In the genomic region with DNA sequence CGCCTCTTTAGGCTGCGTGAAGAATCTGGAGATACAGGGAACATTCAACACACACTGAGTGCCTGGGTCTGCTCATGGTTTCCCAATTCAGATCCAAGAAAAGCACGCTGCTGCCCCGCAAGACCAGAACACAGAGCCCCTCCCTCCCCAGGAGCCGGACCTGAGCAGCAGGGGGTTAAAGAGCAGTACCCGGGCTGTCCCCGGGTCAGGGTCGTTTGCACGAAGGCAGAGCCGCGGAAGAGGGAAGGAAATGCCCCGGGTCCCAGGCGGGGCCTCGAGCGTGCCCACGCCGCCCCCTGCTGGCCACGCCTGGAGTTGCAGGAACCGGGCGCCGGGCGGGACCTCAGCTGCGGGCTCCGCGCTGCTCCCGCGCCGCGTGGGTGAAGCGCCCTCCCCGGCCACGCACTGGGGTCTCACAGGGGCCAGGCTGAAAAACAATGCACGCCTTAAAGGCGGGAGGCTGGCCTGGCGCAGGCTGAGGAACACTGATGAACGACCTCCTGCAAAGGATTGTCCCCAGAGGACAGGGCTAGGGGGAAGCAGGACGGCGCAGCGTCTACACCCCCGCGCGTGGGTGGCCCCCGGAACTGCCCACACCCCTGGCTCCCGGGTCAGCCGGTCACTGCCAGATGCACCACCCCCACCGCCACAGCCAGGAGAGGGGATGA, we compare ENCODE assay signal across 8 cellular contexts. TPM values are rescaled to one million over a fixed set of nuclear protein-coding genes. Genes with fewer than 3 reads are reported as not detected.
A peak's percentile ranks its signal among the peaks of the same experiment; 100 is the strongest.
DNase-seq lines count a peak whose midpoint lies in the region; ATAC-seq and TF ChIP-seq lines count a peak whose summit lies in the region.

No MANE protein-coding gene starts in this region.

- intact Hi-C loops in activated CD8-positive, alpha-beta T cell treated with anti-CD3 and anti-CD28 coated beads for 36 hours (cut with micrococcal nuclease) = loop anchor here (10.0 kb wide), 1 partner anchor 585 kb away; no protein-coding TSS in a partner anchor

- no peak overlapping the region for H3K27ac ChIP-seq in ectodermal cell (ENCODE audit: insufficient read depth, low read depth, low read length, poor library complexity, severe bottlenecking)

- peak; percentile 3 to 8 for DNase-seq in AML-193 (lab: John Stamatoyannopoulos, UW)
- DNase-seq in GM19238 (ENCODE audit: insufficient read length, low spot score) = peak; percentile 66
- DNase-seq in NCI-H460 (ENCODE audit: extremely low read depth, low read depth) = peak; percentile 38
- DNase-seq in activated CD8-positive, alpha-beta T cell treated with anti-CD3 and anti-CD28 coated beads for 36 hours = peak; percentile 64
- peak; percentile 75 to 90 for DNase-seq in memory B cell (ENCODE audit: low spot score in 2 of 2)
- peak; percentile 47 for DNase-seq in stimulated activated CD8-positive, alpha-beta memory T cell treated with anti-CD3 and anti-CD28 coated beads, Interleukin-12 subunit alpha, Interleukin-12 subunit beta, amount 100 ng/mL, for 4 hours (ENCODE audit: low read depth)
- DNase-seq in NK-92 treated with Interleukin-12 subunit alpha and Interleukin-12 subunit beta, amount 100 ng/mL, for 24 hours (lab: John Stamatoyannopoulos, UW) = no peak

- H3K4me1 ChIP-seq in ectodermal cell (ENCODE audit: control insufficient read depth, insufficient read depth, low read length) = peaks cover 5% of the 10 kb centered on the region

- H3K4me1 Mint-ChIP-seq in activated CD8-positive, alpha-beta T cell treated with anti-CD3 and anti-CD28 coated beads for 36 hours (ENCODE audit: low read depth) = peaks cover 5% of the 10 kb centered on the region
- H3K4me1 Mint-ChIP-seq in memory B cell = peaks cover 5% of the 10 kb centered on the region

- H3K27me3 ChIP-seq in ectodermal cell (ENCODE audit: control insufficient read depth, insufficient read depth, low read length, poor library complexity, severe bottlenecking) = peaks cover 24% of the 10 kb centered on the region

- H3K9me3 ChIP-seq in ectodermal cell (ENCODE audit: control insufficient read depth, low read length) = no peaks in the 10 kb centered on the region

- peak; percentile 94 for ATAC-seq in activated CD8-positive, alpha-beta T cell treated with anti-CD3 and anti-CD28 coated beads for 36 hours
- ATAC-seq in memory B cell (ENCODE audit: low read depth) = peak; percentile 91

- H3K27me3 Mint-ChIP-seq in activated CD8-positive, alpha-beta T cell treated with anti-CD3 and anti-CD28 coated beads for 36 hours = peaks cover 26% of the 10 kb centered on the region
- peaks cover 29% of the 10 kb centered on the region for H3K27me3 Mint-ChIP-seq in memory B cell

- no peak overlapping the region for H3K27ac Mint-ChIP-seq in activated CD8-positive, alpha-beta T cell treated with anti-CD3 and anti-CD28 coated beads for 36 hours
- H3K27ac Mint-ChIP-seq in memory B cell = no peak overlapping the region

- CTCF ChIA-PET in activated CD8-positive, alpha-beta T cell treated with anti-CD3 and anti-CD28 coated beads for 36 hours (lab: Charles Lee) = interaction anchor here (0.7 to 3.3 kb wide), 24 partner anchors 9 to 583 kb away, joined by 3 to 26 read pairs (median 4); no protein-coding TSS in a partner anchor

- peak; percentile 98 for TF ChIP-seq CTCF in activated CD8-positive, alpha-beta T cell treated with anti-CD3 and anti-CD28 coated beads for 36 hours (IDR thresholded peaks at IDR 0.05)

- peaks cover 2% of the 10 kb centered on the region for H3K9me3 Mint-ChIP-seq in activated CD8-positive, alpha-beta T cell treated with anti-CD3 and anti-CD28 coated beads for 36 hours
- peaks cover 3% of the 10 kb centered on the region for H3K9me3 Mint-ChIP-seq in memory B cell

- POLR2A ChIA-PET in activated CD8-positive, alpha-beta T cell treated with anti-CD3 and anti-CD28 coated beads for 36 hours (lab: Charles Lee) = interaction anchor here (0.8 kb wide), 1 partner anchor 441 kb away, joined by 3 read pairs; no protein-coding TSS in a partner anchor

- peak overlapping the region; percentile 9 for H3K4me3 ChIP-seq in ectodermal cell (ENCODE audit: insufficient read depth, low read depth, low read length)

- H3K36me3 ChIP-seq in ectodermal cell (ENCODE audit: control insufficient read depth, insufficient read depth, low read length) = no peaks in the 10 kb centered on the region

- peak overlapping the region; percentile 11 for H3K4me3 Mint-ChIP-seq in activated CD8-positive, alpha-beta T cell treated with anti-CD3 and anti-CD28 coated beads for 36 hours
- H3K4me3 Mint-ChIP-seq in memory B cell = peak overlapping the region; percentile 14

- WGBS in ectodermal cell, 2 experiments = 7 to 9% methylated on average over 46 of the region's 46 CpGs

- H3K36me3 Mint-ChIP-seq in activated CD8-positive, alpha-beta T cell treated with anti-CD3 and anti-CD28 coated beads for 36 hours (ENCODE audit: low read depth) = no peaks in the 10 kb centered on the region
- peaks cover under 1% of the 10 kb centered on the region for H3K36me3 Mint-ChIP-seq in memory B cell

RNA-seq across cellular contexts. Expression of a gene that starts 48.9 kb away (rescaled TPM):
- total RNA-seq in NCI-H460 (2014; rRNA removed; shearing (Covaris generic)) = not detected in 2 replicates
- polyA plus RNA-seq in NCI-H460 (2014; cell fraction: nucleus; rRNA removed) = not detected in 2 replicates
- not detected for total RNA-seq in activated CD8-positive, alpha-beta T cell treated with anti-CD3 and anti-CD28 coated beads for 36 hours
- polyA plus RNA-seq in ectodermal cell (2013, experiment 1 of 4) = not detected
- not detected for polyA plus RNA-seq in ectodermal cell (2013, experiment 2 of 4)
- polyA plus RNA-seq in ectodermal cell (2013, experiment 3 of 4) = not detected
- polyA plus RNA-seq in ectodermal cell (2013, experiment 4 of 4) = not detected
